ENCODE assay signal across 25 cellular contexts in the genomic region with DNA sequence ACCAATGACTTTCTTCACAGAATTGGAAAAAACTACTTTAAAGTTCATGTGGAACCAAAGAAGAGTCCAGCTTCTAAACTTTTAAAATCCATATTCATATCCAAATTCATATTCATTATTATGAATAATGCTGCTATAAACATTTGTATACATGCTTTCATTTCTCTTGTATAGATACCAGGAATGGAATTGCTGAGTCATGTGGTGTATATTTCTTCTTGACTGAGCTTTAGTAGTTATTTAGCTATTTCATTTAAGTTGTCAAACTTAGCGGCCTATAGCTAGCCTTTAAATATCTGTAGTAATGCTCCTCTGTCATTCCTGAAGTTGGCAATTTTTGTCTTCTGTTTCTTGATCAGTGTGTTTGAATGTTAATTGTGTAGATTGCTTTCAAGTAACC. TPM values are rescaled to one million over a fixed set of nuclear protein-coding genes. Genes with fewer than 3 reads are reported as not detected.
A peak's percentile ranks its signal among the peaks of the same experiment; 100 is the strongest.
DNase-seq lines count a peak whose midpoint lies in the region; ATAC-seq, FAIRE-seq and TF ChIP-seq lines count a peak whose summit lies in the region.
"Had no signal": no experiment of that assay in that cellular context is flagged by ENCODE, and none has a peak within 500 bp of the region (broad histone marks: within the 10 kb centered on the region; RNA-seq: fewer than 3 reads in every experiment).

No MANE protein-coding gene starts in this region.

- H3K4me1 ChIP-seq in HepG2 (ENCODE audit: insufficient read depth, low read length) (no peaks in the 10 kb centered on the region), right lobe of liver (no peaks in the 10 kb centered on the region), PC-9 (replicated peaks; ENCODE audit: insufficient read depth) (0 out of 2 replicates have a peak, but pooled peaks cover 4% of the 10 kb centered on the region), mesendoderm (ENCODE audit: control insufficient read depth, low read depth, low read length) (no peaks in the 10 kb centered on the region)
- H3K4me1 ChIP-seq: BE2C; BLaER1 treated with 17β-estradiol and CSF1 and Interleukin-3, amounts not matched to agents 10 nM and 100 nM had no signal

- no peaks in the 10 kb centered on the region for H3K79me1 ChIP-seq in mesendoderm (ENCODE audit: low read length)

- BruUV-seq in HepG2 (replicated peaks; lab: Mats Ljungman, UMichigan): no TSS peak
- no TSS peak for BruUV-seq in PC-9 (replicated peaks; lab: Mats Ljungman, UMichigan)

- H3K4me2 ChIP-seq in HepG2 (ENCODE audit: low read depth, low read length): no peak overlapping the region
- no peak overlapping the region for H3K4me2 ChIP-seq in PC-9
- no peak overlapping the region for H3K4me2 ChIP-seq in mesendoderm (ENCODE audit: low read length)
- H3K4me2 ChIP-seq: BLaER1 treated with 17β-estradiol and CSF1 and Interleukin-3, amounts not matched to agents 10 nM and 100 nM had no signal

- H3K4me3 ChIP-seq in HepG2 (replicated peaks in 1 of 3; ENCODE audit: insufficient read depth in 1 of 3, low read depth in 2 of 3, low read length in 3 of 3): no peak overlapping the region
- no peak overlapping the region for H3K4me3 ChIP-seq in right lobe of liver
- H3K4me3 ChIP-seq in PC-9: no peak overlapping the region
- H3K4me3 ChIP-seq in choroid plexus epithelial cell (ENCODE audit: low read depth, low read length): no peak overlapping the region
- H3K4me3 ChIP-seq in mesendoderm (ENCODE audit: low read length): no peak overlapping the region
- H3K4me3 ChIP-seq: BLaER1 treated with 17β-estradiol and CSF1 and Interleukin-3, amounts not matched to agents 10 nM and 100 nM; GM12878; HAP-1 had no signal

- no peaks in the 10 kb centered on the region for H3K9me3 ChIP-seq in HepG2 (ENCODE audit: low read length)
- no peaks in the 10 kb centered on the region for H3K9me3 ChIP-seq in right lobe of liver
- H3K9me3 ChIP-seq in PC-9 (ENCODE audit: insufficient read depth, low read depth): no peaks in the 10 kb centered on the region
- H3K9me3 ChIP-seq: BE2C; BLaER1 treated with 17β-estradiol and CSF1 and Interleukin-3, amounts not matched to agents 10 nM and 100 nM; HAP-1 had no signal

- H3K56ac ChIP-seq in mesendoderm (ENCODE audit: low read length): no peak overlapping the region

- H2BK120ac ChIP-seq in mesendoderm (ENCODE audit: low read depth, low read length): no peak overlapping the region

- in situ Hi-C loops in HepG2 (cut with HindIII; ENCODE audit: extremely low pct_ligation_motif_present, low pct_unique_long_range_greater_than_20kb): no loop called here

- no peak overlapping the region for H3K4ac ChIP-seq in mesendoderm (ENCODE audit: low read depth, low read length)

- WGBS in HepG2 (ENCODE audit: low lambda C conversion rate): 69% methylated on average over 1 of the region's 1 CpG
- WGBS in right lobe of liver (ENCODE audit: insufficient coverage, low coverage, low lambda C conversion rate, missing lambda C conversion rate): 83% methylated on average over 1 of the region's 1 CpG
- no CpG with 5 or more reads among the region's 1 CpG for WGBS in mesendoderm (ENCODE audit: extremely low coverage, insufficient coverage, low lambda C conversion rate)

- TF ChIP-seq EP300 in HepG2 (IDR thresholded peaks at IDR 0.05; ENCODE audit: low read depth in 2 of 2, low read length in 2 of 2) (no peak), HepG2 (CRISPR knock-in tag; IDR thresholded peaks at IDR 0.05; ENCODE audit: borderline replicate concordance) (no peak)

- H3K27ac ChIP-seq in HepG2 (ENCODE audit: extremely low read length, insufficient read depth, low read length): no peak overlapping the region
- no peak overlapping the region for H3K27ac ChIP-seq in right lobe of liver
- no peak overlapping the region for H3K27ac ChIP-seq in PC-9
- H3K27ac ChIP-seq in mesendoderm (ENCODE audit: low read depth, low read length): no peak overlapping the region
- H3K27ac ChIP-seq: 22Rv1; BLaER1 treated with 17β-estradiol and CSF1 and Interleukin-3, amounts not matched to agents 10 nM and 100 nM had no signal

- H3K27me3 ChIP-seq in HepG2 (ENCODE audit: control insufficient read depth in 1 of 2, insufficient read depth in 2 of 2, low read length in 2 of 2): peaks cover 0 to 7% of the 10 kb centered on the region in 2 experiments; a peak in 3 of 5 replicates
- H3K27me3 ChIP-seq in right lobe of liver: no peaks in the 10 kb centered on the region
- H3K27me3 ChIP-seq in PC-9 (ENCODE audit: insufficient read depth, low read depth): no peaks in the 10 kb centered on the region
- no peaks in the 10 kb centered on the region for H3K27me3 ChIP-seq in mesendoderm (ENCODE audit: insufficient read depth, low read length, poor library complexity)
- H3K27me3 ChIP-seq: BLaER1 treated with 17β-estradiol and CSF1 and Interleukin-3, amounts not matched to agents 10 nM and 100 nM had no signal

- FAIRE-seq in HepG2 (lab: Jason Lieb, UNC): no peak
- FAIRE-seq: A204.1, D721Med, GM12878, H54 had no signal

- H3F3A ChIP-seq in PC-9 (ENCODE audit: insufficient read depth, low read depth): no peaks in the 10 kb centered on the region

- H2AK5ac ChIP-seq in mesendoderm (ENCODE audit: low read length): no peak overlapping the region

- TF ChIP-seq RAD21 in HepG2 (CRISPR knock-in tag; IDR thresholded peaks at IDR 0.05): no peak

- H4K5ac ChIP-seq in mesendoderm (ENCODE audit: low read length): no peak overlapping the region

- no peak for ATAC-seq in HepG2
- no peak for ATAC-seq in right lobe of liver
- no peak for ATAC-seq in HG03442 (IDR thresholded peaks at IDR 0.05; ENCODE audit: unreplicated experiment)
- ATAC-seq: GM12878 had no signal

- no peak for DNase-seq in HepG2 (ENCODE audit: low spot score)
- no peak for DNase-seq in right lobe of liver
- DNase-seq in PC-9: no peak
- peak; percentile 13 for DNase-seq in choroid plexus epithelial cell (ENCODE audit: low read depth)
- no peak for DNase-seq in activated naive CD4-positive, alpha-beta T cell treated with Interleukin-2 at 50 U/mL for 16 hours
- DNase-seq in mesendoderm: no peak
- DNase-seq: ACHN; AML-193; BE2C; CD4-positive, alpha-beta T cell; CD8-positive, alpha-beta memory T cell; DMS 273 treated with DMSO at 0.1 percent for 48 hours; DMS79; EL; GDM1; GOT3 had no signal

- no peaks in the 10 kb centered on the region for H3K79me2 ChIP-seq in HepG2 (ENCODE audit: insufficient read depth, low read length)
- no peaks in the 10 kb centered on the region for H3K79me2 ChIP-seq in PC-9 (ENCODE audit: low read depth)
- H3K79me2 ChIP-seq in mesendoderm (ENCODE audit: control insufficient read depth, insufficient read depth, low read length): no peaks in the 10 kb centered on the region

- no peak overlapping the region for H4K8ac ChIP-seq in mesendoderm (ENCODE audit: low read depth, low read length)

- no peak overlapping the region for H3K9ac ChIP-seq in HepG2 (ENCODE audit: insufficient read depth, low read depth, low read length)
- H3K9ac ChIP-seq in mesendoderm (ENCODE audit: low read length): no peak overlapping the region
- H3K9ac ChIP-seq: BLaER1 treated with 17β-estradiol and CSF1 and Interleukin-3, amounts not matched to agents 10 nM and 100 nM had no signal

- no peak overlapping the region for H2BK5ac ChIP-seq in mesendoderm (ENCODE audit: low read length)

- intact Hi-C loops in HepG2 (cut with micrococcal nuclease; ENCODE audit: unreplicated experiment) (no loop called here), right lobe of liver (cut with DNase I) (no loop called here), PC-9 (cut with micrococcal nuclease; ENCODE audit: unreplicated experiment) (no loop called here)

- H2BK15ac ChIP-seq in mesendoderm (replicated peaks; ENCODE audit: low read depth): no peak overlapping the region

- CTCF ChIA-PET in HepG2 (lab: Yijun Ruan, JAX; ENCODE audit: low intra/inter-chr PET ratio, low total read pairs): no interaction called here
- CTCF ChIA-PET in PC-9 (lab: Charles Lee): no interaction called here

- no peak overlapping the region for H2AFZ ChIP-seq in HepG2 (ENCODE audit: low read length)
- H2AFZ ChIP-seq in PC-9: peak overlapping the region; percentile 9; the same call in 1 of the 2 replicates

- H3K23ac ChIP-seq in mesendoderm (ENCODE audit: low read length): no peak overlapping the region

- TF ChIP-seq POLR2A in HepG2 (IDR thresholded peaks at IDR 0.05; ENCODE audit: insufficient read depth in 1 of 2, low read depth in 2 of 2, low read length in 2 of 2) (no peak), right lobe of liver (IDR thresholded peaks at IDR 0.05) (no peak)

- no peaks in the 10 kb centered on the region for H3K9me2 ChIP-seq in PC-9 (ENCODE audit: insufficient read depth)

- H3K36me3 ChIP-seq in HepG2 (replicated peaks in 1 of 2; ENCODE audit: control insufficient read depth in 1 of 2, insufficient read depth in 2 of 2, low read length in 2 of 2): no peaks in the 10 kb centered on the region
- H3K36me3 ChIP-seq in right lobe of liver: no peaks in the 10 kb centered on the region
- H3K36me3 ChIP-seq in PC-9 (ENCODE audit: low read depth): no peaks in the 10 kb centered on the region
- no peaks in the 10 kb centered on the region for H3K36me3 ChIP-seq in mesendoderm (ENCODE audit: control insufficient read depth, insufficient read depth, low read length)
- H3K36me3 ChIP-seq: BE2C; BLaER1 treated with 17β-estradiol and CSF1 and Interleukin-3, amounts not matched to agents 10 nM and 100 nM; HAP-1 had no signal

- TF ChIP-seq CTCF in HepG2 (CRISPR knock-in tag; IDR thresholded peaks at IDR 0.05) (no peak), right lobe of liver (IDR thresholded peaks at IDR 0.05) (no peak), PC-9 (conservative IDR thresholded peaks at IDR 0.05) (no peak), choroid plexus epithelial cell (conservative IDR thresholded peaks at IDR 0.05; ENCODE audit: low read depth, low read length) (no peak)

- no peak overlapping the region for H3K18ac ChIP-seq in mesendoderm (ENCODE audit: low read length)

- H4K20me1 ChIP-seq in HepG2 (ENCODE audit: insufficient read depth, low read length) (no peaks in the 10 kb centered on the region), PC-9 (ENCODE audit: insufficient read depth) (no peaks in the 10 kb centered on the region)
- H4K20me1 ChIP-seq: BLaER1 treated with 17β-estradiol and CSF1 and Interleukin-3, amounts not matched to agents 10 nM and 100 nM had no signal

- POLR2A ChIA-PET in HepG2 (lab: Yijun Ruan, JAX): no interaction called here
- POLR2A ChIA-PET in PC-9 (lab: Charles Lee; ENCODE audit: unreplicated experiment): no interaction called here

RNA-seq across cellular contexts. Expression of a gene that starts 19.8 kb away (rescaled TPM):
- not detected in 2 replicates for total RNA-seq in HepG2 (2016; rRNA removed; fragmentation: Illumina TruSeq; extraction: Trizol)
- not detected in 2 replicates for total RNA-seq in HepG2 (2016; cell fraction: cytosol; rRNA removed; fragmentation: Illumina TruSeq; extraction: Trizol; ENCODE audit: low read depth)
- total RNA-seq in HepG2 (2016; cell fraction: insoluble cytoplasmic fraction; rRNA removed; fragmentation: Illumina TruSeq; extraction: Trizol): not detected in 2 replicates
- total RNA-seq in HepG2 (2016; cell fraction: membrane; rRNA removed; fragmentation: Illumina TruSeq; extraction: Trizol): not detected in 2 replicates
- not detected in 2 replicates for total RNA-seq in HepG2 (2016; cell fraction: nucleus; rRNA removed; fragmentation: Illumina TruSeq; extraction: Trizol)
- not detected in 2 replicates for polyA plus RNA-seq in HepG2 (2011; rRNA removed)
- polyA plus RNA-seq in HepG2 (2011; cell fraction: cytosol; rRNA removed): not detected in 2 replicates
- not detected in 2 replicates for polyA plus RNA-seq in HepG2 (2011; cell fraction: nucleus; rRNA removed)
- not detected in 2 replicates for polyA plus RNA-seq in HepG2 (2012)
- not detected in 2 replicates for polyA plus RNA-seq in HepG2 (2016; cell fraction: cytosol; fragmentation: Illumina TruSeq; extraction: Trizol; ENCODE audit: low read depth)
- not detected in 2 replicates for polyA plus RNA-seq in HepG2 (2016; cell fraction: insoluble cytoplasmic fraction; fragmentation: Illumina TruSeq; extraction: Trizol; ENCODE audit: low read depth)
- polyA plus RNA-seq in HepG2 (2016; cell fraction: membrane; fragmentation: Illumina TruSeq; extraction: Trizol; ENCODE audit: low read depth): not detected in 2 replicates
- polyA plus RNA-seq in HepG2 (2016; cell fraction: nucleus; fragmentation: Illumina TruSeq; extraction: Trizol; ENCODE audit: insufficient read depth, low read depth): not detected in 2 replicates
- polyA minus RNA-seq in HepG2 (2011; rRNA and poly(A)+ RNA removed; ENCODE audit: low replicate concordance): not detected in 2 replicates
- polyA minus RNA-seq in HepG2 (2011; cell fraction: cytosol; rRNA and poly(A)+ RNA removed): not detected in 2 replicates
- polyA minus RNA-seq in HepG2 (2011; cell fraction: nucleus; rRNA and poly(A)+ RNA removed): not detected in 2 replicates
- not detected for total RNA-seq in right lobe of liver
- not detected in 2 replicates for total RNA-seq in PC-9 (2021)
- polyA plus RNA-seq in mesendoderm (2013, experiment 1 of 2): 0.32 TPM
- 0.21 TPM for polyA plus RNA-seq in mesendoderm (2013, experiment 2 of 2)
- total RNA-seq: CD4-positive, alpha-beta T cell; CD8-positive, alpha-beta memory T cell; GM12878 had no signal
- polyA plus RNA-seq: CD14-positive monocyte; CD8-positive, alpha-beta memory T cell; GM12878 had no signal

RNA-seq across cellular contexts. Expression of a gene that starts 46.1 kb away (rescaled TPM):
- total RNA-seq in HepG2 (2016; rRNA removed; fragmentation: Illumina TruSeq; extraction: Trizol): 63.5 and 72.8 TPM in 2 replicates
- 166 and 170 TPM in 2 replicates for total RNA-seq in HepG2 (2016; cell fraction: cytosol; rRNA removed; fragmentation: Illumina TruSeq; extraction: Trizol; ENCODE audit: low read depth)
- total RNA-seq in HepG2 (2016; cell fraction: insoluble cytoplasmic fraction; rRNA removed; fragmentation: Illumina TruSeq; extraction: Trizol): 59.3 and 73.4 TPM in 2 replicates
- 169 and 174 TPM in 2 replicates for total RNA-seq in HepG2 (2016; cell fraction: membrane; rRNA removed; fragmentation: Illumina TruSeq; extraction: Trizol)
- 26.7 and 33.2 TPM in 2 replicates for total RNA-seq in HepG2 (2016; cell fraction: nucleus; rRNA removed; fragmentation: Illumina TruSeq; extraction: Trizol)
- polyA plus RNA-seq in HepG2 (2011; rRNA removed): 13.5 and 16.0 TPM in 2 replicates
- polyA plus RNA-seq in HepG2 (2011; cell fraction: cytosol; rRNA removed): 10.7 and 20.4 TPM in 2 replicates
- polyA plus RNA-seq in HepG2 (2011; cell fraction: nucleus; rRNA removed): 8.3 and 8.5 TPM in 2 replicates
- polyA plus RNA-seq in HepG2 (2012): 22.1 and 42.4 TPM in 2 replicates
- 232 and 243 TPM in 2 replicates for polyA plus RNA-seq in HepG2 (2016; cell fraction: cytosol; fragmentation: Illumina TruSeq; extraction: Trizol; ENCODE audit: low read depth)
- polyA plus RNA-seq in HepG2 (2016; cell fraction: insoluble cytoplasmic fraction; fragmentation: Illumina TruSeq; extraction: Trizol; ENCODE audit: low read depth): 51.6 and 57.6 TPM in 2 replicates
- 144 and 151 TPM in 2 replicates for polyA plus RNA-seq in HepG2 (2016; cell fraction: membrane; fragmentation: Illumina TruSeq; extraction: Trizol; ENCODE audit: low read depth)
- polyA plus RNA-seq in HepG2 (2016; cell fraction: nucleus; fragmentation: Illumina TruSeq; extraction: Trizol; ENCODE audit: insufficient read depth, low read depth): 47.5 and 48.3 TPM in 2 replicates
- 0.23 and 2.4 TPM in 2 replicates for polyA minus RNA-seq in HepG2 (2011; rRNA and poly(A)+ RNA removed; ENCODE audit: low replicate concordance)
- 4.3 and 5.5 TPM in 2 replicates for polyA minus RNA-seq in HepG2 (2011; cell fraction: cytosol; rRNA and poly(A)+ RNA removed)
- 8.5 and 8.8 TPM in 2 replicates for polyA minus RNA-seq in HepG2 (2011; cell fraction: nucleus; rRNA and poly(A)+ RNA removed)
- 10 to 100 TPM; 37.3 to 69.2 (median 53.0) TPM for total RNA-seq in right lobe of liver
- 41.0 and 55.0 TPM in 2 replicates for total RNA-seq in PC-9 (2021)
- polyA plus RNA-seq in mesendoderm (2013, experiment 1 of 2): 316 TPM
- polyA plus RNA-seq in mesendoderm (2013, experiment 2 of 2): 316 TPM
